ENCODE assay signal across 23 cellular contexts in the genomic region with DNA sequence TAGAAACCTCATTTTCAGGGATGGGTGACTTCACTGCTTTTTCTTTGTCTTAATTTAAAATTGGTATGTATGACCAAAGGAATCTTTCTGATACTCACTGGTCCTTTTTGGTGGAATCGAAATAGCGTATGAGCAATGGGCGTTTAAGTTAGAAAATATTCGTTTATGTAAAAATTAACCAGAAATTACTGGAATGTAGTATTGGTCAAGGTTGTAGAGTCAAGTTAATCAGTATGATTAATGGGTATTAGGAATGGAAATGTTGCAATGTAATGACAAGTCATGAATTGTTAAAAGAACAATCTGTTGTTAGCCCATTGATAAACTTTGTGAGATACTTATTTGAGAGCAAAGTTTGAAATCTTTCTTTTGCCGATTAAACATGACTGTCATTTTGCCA.
"Had no signal": no experiment of that assay in that cellular context is flagged by ENCODE, and none has a peak within 500 bp of the region (broad histone marks: within the 10 kb centered on the region; RNA-seq: fewer than 3 reads in every experiment).

No MANE protein-coding gene starts in this region.

- H3K36me3 ChIP-seq: ascending aorta, esophagus muscularis mucosa, left ventricle myocardium inferior, neutrophil, tibial nerve had no signal

- H3K9me3 Mint-ChIP-seq: activated naive CD4-positive, alpha-beta T cell treated with anti-CD3 and anti-CD28 coated beads, Interleukin-2, amount 10 ng/mL, durations not matched to agents 7 days and 5 days; dendritic cell treated with granulocyte-macrophage colony-stimulating factor and Interleukin-4, amounts not matched to agents 40 ng/mL and 50 ng/mL, for 4 days; endodermal cell had no signal

- H3K9me3 ChIP-seq: ascending aorta, esophagus muscularis mucosa, left ventricle myocardium inferior, neutrophil, psoas muscle, tibial nerve had no signal

- H3K9ac ChIP-seq: parathyroid adenoma had no signal

- H3K27ac ChIP-seq: ascending aorta, left ventricle myocardium inferior, neutrophil, parathyroid adenoma, psoas muscle, tibial nerve had no signal

- H3K4me3 Mint-ChIP-seq: activated CD4-positive, alpha-beta T cell treated with anti-CD3 and anti-CD28 coated beads for 36 hours; activated CD8-positive, alpha-beta memory T cell treated with anti-CD3 and anti-CD28 coated beads, Interleukin-2, amount 10 ng/mL, durations not matched to agents 7 days and 5 days; activated CD8-positive, alpha-beta T cell treated with anti-CD3 and anti-CD28 coated beads, Interleukin-2, amount 10 ng/mL, durations not matched to agents 7 days and 5 days; activated naive CD4-positive, alpha-beta T cell treated with anti-CD3 and anti-CD28 coated beads, Interleukin-2, amount 10 ng/mL, durations not matched to agents 7 days and 5 days; activated naive CD8-positive, alpha-beta T cell treated with anti-CD3 and anti-CD28 coated beads, Interleukin-2, amount 10 ng/mL, durations not matched to agents 7 days and 5 days; dendritic cell treated with granulocyte-macrophage colony-stimulating factor and Interleukin-4, amounts not matched to agents 40 ng/mL and 50 ng/mL, for 4 days; endodermal cell; nephron progenitor cell; stimulated activated naive B cell treated with anti-CD40 and anti-IgM and Interleukin-4, amounts not matched to agents 10 μg/mL and 1 μg/mL and 100 μg/mL, for 72 hours had no signal

- H3K4me1 ChIP-seq: parathyroid adenoma had no signal

- H3K27ac Mint-ChIP-seq: activated CD4-positive, alpha-beta T cell treated with anti-CD3 and anti-CD28 coated beads for 36 hours; activated CD8-positive, alpha-beta memory T cell treated with anti-CD3 and anti-CD28 coated beads, Interleukin-2, amount 10 ng/mL, durations not matched to agents 7 days and 5 days; activated CD8-positive, alpha-beta T cell treated with anti-CD3 and anti-CD28 coated beads, Interleukin-2, amount 10 ng/mL, durations not matched to agents 7 days and 5 days; activated naive CD4-positive, alpha-beta T cell treated with anti-CD3 and anti-CD28 coated beads, Interleukin-2, amount 10 ng/mL, durations not matched to agents 7 days and 5 days; activated naive CD8-positive, alpha-beta T cell treated with anti-CD3 and anti-CD28 coated beads, Interleukin-2, amount 10 ng/mL, durations not matched to agents 7 days and 5 days; dendritic cell treated with granulocyte-macrophage colony-stimulating factor and Interleukin-4, amounts not matched to agents 40 ng/mL and 50 ng/mL, for 4 days; endodermal cell; nephron progenitor cell; stimulated activated naive B cell treated with anti-CD40 and anti-IgM and Interleukin-4, amounts not matched to agents 10 μg/mL and 1 μg/mL and 100 μg/mL, for 72 hours had no signal

- ATAC-seq: activated CD4-positive, alpha-beta T cell treated with anti-CD3 and anti-CD28 coated beads for 36 hours; activated CD8-positive, alpha-beta memory T cell treated with anti-CD3 and anti-CD28 coated beads, Interleukin-2, amount 10 ng/mL, durations not matched to agents 7 days and 5 days; activated CD8-positive, alpha-beta T cell treated with anti-CD3 and anti-CD28 coated beads, Interleukin-2, amount 10 ng/mL, durations not matched to agents 7 days and 5 days; psoas muscle; right cardiac atrium; stimulated activated naive B cell treated with anti-CD40 and anti-IgM and Interleukin-4, amounts not matched to agents 10 μg/mL and 1 μg/mL and 100 μg/mL, for 72 hours had no signal

- H3K27me3 ChIP-seq: ascending aorta, esophagus muscularis mucosa, neutrophil, tibial nerve had no signal

- H2AFZ ChIP-seq: parathyroid adenoma had no signal

- DNase-seq: activated CD4-positive, alpha-beta T cell treated with anti-CD3 and anti-CD28 coated beads for 36 hours; activated CD4-positive, CD25-positive, alpha-beta regulatory T cell; activated CD8-positive, alpha-beta memory T cell treated with anti-CD3 and anti-CD28 coated beads, Interleukin-2, amount 10 ng/mL, durations not matched to agents 7 days and 5 days; activated CD8-positive, alpha-beta T cell treated with anti-CD3 and anti-CD28 coated beads, Interleukin-2, amount 10 ng/mL, durations not matched to agents 7 days and 5 days; activated gamma-delta T cell; activated naive CD4-positive, alpha-beta T cell treated with anti-CD3 and anti-CD28 coated beads, Interleukin-2, amount 10 ng/mL, durations not matched to agents 7 days and 5 days; activated naive CD8-positive, alpha-beta T cell treated with anti-CD3 and anti-CD28 coated beads, Interleukin-2, amount 10 ng/mL, durations not matched to agents 7 days and 5 days; caudate nucleus; endodermal cell; foreskin melanocyte; left ventricle myocardium inferior; nephron progenitor cell; psoas muscle; right cardiac atrium; stimulated activated CD4-positive, alpha-beta T cell treated with anti-CD3 and anti-CD28 coated beads, Interleukin-15, amount 100 ng/mL, for 24 hours; stimulated activated CD4-positive, alpha-beta T cell treated with anti-CD3 and anti-CD28 coated beads, Interleukin-2, amount 100 ng/mL, for 24 hours; stimulated activated naive B cell treated with anti-CD40 and anti-IgM and Interleukin-4, amounts not matched to agents 10 μg/mL and 1 μg/mL and 100 μg/mL, for 72 hours had no signal

- H3K27me3 Mint-ChIP-seq: activated CD4-positive, alpha-beta T cell treated with anti-CD3 and anti-CD28 coated beads for 36 hours; activated CD8-positive, alpha-beta memory T cell treated with anti-CD3 and anti-CD28 coated beads, Interleukin-2, amount 10 ng/mL, durations not matched to agents 7 days and 5 days; activated naive CD4-positive, alpha-beta T cell treated with anti-CD3 and anti-CD28 coated beads, Interleukin-2, amount 10 ng/mL, durations not matched to agents 7 days and 5 days; activated naive CD8-positive, alpha-beta T cell treated with anti-CD3 and anti-CD28 coated beads, Interleukin-2, amount 10 ng/mL, durations not matched to agents 7 days and 5 days; dendritic cell treated with granulocyte-macrophage colony-stimulating factor and Interleukin-4, amounts not matched to agents 40 ng/mL and 50 ng/mL, for 4 days; stimulated activated naive B cell treated with anti-CD40 and anti-IgM and Interleukin-4, amounts not matched to agents 10 μg/mL and 1 μg/mL and 100 μg/mL, for 72 hours had no signal

- H3K4me3 ChIP-seq: ascending aorta, esophagus muscularis mucosa, left ventricle myocardium inferior, psoas muscle, tibial nerve had no signal
